ENCODE assay signal across 8 cellular contexts in genomic region chr14:63854330-63854729, GRCh38. TPM values are rescaled to one million over a fixed set of nuclear protein-coding genes. Genes with fewer than 3 reads are reported as not detected.
DNase-seq lines count a peak whose midpoint lies in the region; ATAC-seq, FAIRE-seq and TF ChIP-seq lines count a peak whose summit lies in the region.

No MANE protein-coding gene starts in this region.

- H3K4me1 ChIP-seq in kidney (ENCODE audit: control insufficient read depth in 1 of 2, insufficient read depth in 1 of 2, low read depth in 1 of 2, low read length in 2 of 2) = peaks cover 9 to 19% of the 10 kb centered on the region in 2 donors
- H3K4me1 ChIP-seq in thymus (ENCODE audit: control insufficient read depth, insufficient read depth, low read length) = peaks cover 6% of the 10 kb centered on the region

- intact Hi-C loops in activated CD4-positive, alpha-beta T cell treated with anti-CD3 and anti-CD28 coated beads, Interleukin-2, amount 10 ng/mL, durations not matched to agents 24 days and 14 days (cut with micrococcal nuclease) = loop anchor here (2.0 to 5.0 kb wide), 6 partner anchors 14 to 653 kb away; partner anchors contain the start of gene SGPP1
- intact Hi-C loops in activated T-helper 2 cell treated with anti-CD3 and anti-CD28 coated beads, Interferon-gamma antibody, Interleukin-2, Interleukin-4, amounts not matched to agents 10 μg/mL and 5 μg/mL and 100 μg/mL, durations not matched to agents 14 hours and 24 hours and 36 hours (cut with micrococcal nuclease) = loop anchor here (1.0 to 10.0 kb wide), 8 partner anchors 10 to 650 kb away; partner anchors contain the start of genes PPP2R5E, SGPP1, ZBTB1 and ZBTB25
- intact Hi-C loops in kidney (cut with DNase I) = no loop called here

- no peaks in the 10 kb centered on the region for H3K9me3 Mint-ChIP-seq in activated CD4-positive, alpha-beta T cell treated with anti-CD3 and anti-CD28 coated beads, Interleukin-2, amount 10 ng/mL, durations not matched to agents 24 days and 14 days
- H3K9me3 Mint-ChIP-seq in activated T-helper 2 cell treated with anti-CD3 and anti-CD28 coated beads, Interferon-gamma antibody, Interleukin-2, Interleukin-4, amounts not matched to agents 10 μg/mL and 5 μg/mL and 100 μg/mL, durations not matched to agents 14 hours and 24 hours and 36 hours = no peaks in the 10 kb centered on the region

- no peaks in the 10 kb centered on the region for H3K27me3 ChIP-seq in thymus (ENCODE audit: control insufficient read depth, insufficient read depth)

- peaks cover 10% of the 10 kb centered on the region for H3K27me3 Mint-ChIP-seq in activated CD4-positive, alpha-beta T cell treated with anti-CD3 and anti-CD28 coated beads, Interleukin-2, amount 10 ng/mL, durations not matched to agents 24 days and 14 days
- peaks cover 42% of the 10 kb centered on the region for H3K27me3 Mint-ChIP-seq in activated T-helper 2 cell treated with anti-CD3 and anti-CD28 coated beads, Interferon-gamma antibody, Interleukin-2, Interleukin-4, amounts not matched to agents 10 μg/mL and 5 μg/mL and 100 μg/mL, durations not matched to agents 14 hours and 24 hours and 36 hours (ENCODE audit: low read depth)

- H3K9me3 ChIP-seq in kidney (ENCODE audit: control insufficient read depth in 1 of 2, low read length in 2 of 2) (no peaks in the 10 kb centered on the region), thymus (ENCODE audit: control insufficient read depth) (no peaks in the 10 kb centered on the region)

- WGBS in thymus = 35% methylated on average over 5 of the region's 5 CpGs

- no peak for FAIRE-seq in kidney (lab: Jason Lieb, UNC)

- H3K4me3 Mint-ChIP-seq in activated CD4-positive, alpha-beta T cell treated with anti-CD3 and anti-CD28 coated beads, Interleukin-2, amount 10 ng/mL, durations not matched to agents 24 days and 14 days = peak overlapping the region; percentile 96
- H3K4me3 Mint-ChIP-seq in activated T-helper 2 cell treated with anti-CD3 and anti-CD28 coated beads, Interferon-gamma antibody, Interleukin-2, Interleukin-4, amounts not matched to agents 10 μg/mL and 5 μg/mL and 100 μg/mL, durations not matched to agents 14 hours and 24 hours and 36 hours (ENCODE audit: low read depth) = peak overlapping the region; percentile 93

- peak overlapping the region; percentile 74 to 83 for H3K4me3 ChIP-seq in kidney (ENCODE audit: low read length in 2 of 2)
- peak overlapping the region; percentile 91 for H3K4me3 ChIP-seq in thymus (ENCODE audit: low read length)

- peak overlapping the region; percentile 84 to 89 for H3K27ac ChIP-seq in kidney (ENCODE audit: low read depth in 2 of 2, low read length in 2 of 2)
- H3K27ac ChIP-seq in thymus (ENCODE audit: low read depth) = no peak overlapping the region

- H3K9ac ChIP-seq in kidney (ENCODE audit: low read length in 2 of 2) = peak overlapping the region; percentile 89 to 96

- H3K4me1 Mint-ChIP-seq in activated CD4-positive, alpha-beta T cell treated with anti-CD3 and anti-CD28 coated beads, Interleukin-2, amount 10 ng/mL, durations not matched to agents 24 days and 14 days = peaks cover 41% of the 10 kb centered on the region
- H3K4me1 Mint-ChIP-seq in activated T-helper 2 cell treated with anti-CD3 and anti-CD28 coated beads, Interferon-gamma antibody, Interleukin-2, Interleukin-4, amounts not matched to agents 10 μg/mL and 5 μg/mL and 100 μg/mL, durations not matched to agents 14 hours and 24 hours and 36 hours (ENCODE audit: low read depth) = peaks cover 38% of the 10 kb centered on the region

- peak overlapping the region; percentile 97 for H3K27ac Mint-ChIP-seq in activated CD4-positive, alpha-beta T cell treated with anti-CD3 and anti-CD28 coated beads, Interleukin-2, amount 10 ng/mL, durations not matched to agents 24 days and 14 days
- H3K27ac Mint-ChIP-seq in activated T-helper 2 cell treated with anti-CD3 and anti-CD28 coated beads, Interferon-gamma antibody, Interleukin-2, Interleukin-4, amounts not matched to agents 10 μg/mL and 5 μg/mL and 100 μg/mL, durations not matched to agents 14 hours and 24 hours and 36 hours = no peak overlapping the region

- TF ChIP-seq CTCF in kidney (IDR thresholded peaks at IDR 0.05; ENCODE audit: borderline replicate concordance, extremely low read depth, insufficient read depth) = no peak

- H3K36me3 ChIP-seq in kidney (ENCODE audit: control insufficient read depth in 1 of 2, insufficient read depth in 2 of 2, low read length in 2 of 2) (no peaks in the 10 kb centered on the region), thymus (ENCODE audit: control insufficient read depth, insufficient read depth) (no peaks in the 10 kb centered on the region)

- peaks cover 13% of the 10 kb centered on the region for H3K36me3 Mint-ChIP-seq in activated CD4-positive, alpha-beta T cell treated with anti-CD3 and anti-CD28 coated beads, Interleukin-2, amount 10 ng/mL, durations not matched to agents 24 days and 14 days (ENCODE audit: low read depth)
- peaks cover 11% of the 10 kb centered on the region for H3K36me3 Mint-ChIP-seq in activated T-helper 2 cell treated with anti-CD3 and anti-CD28 coated beads, Interferon-gamma antibody, Interleukin-2, Interleukin-4, amounts not matched to agents 10 μg/mL and 5 μg/mL and 100 μg/mL, durations not matched to agents 14 hours and 24 hours and 36 hours (ENCODE audit: low read depth)

- no peak for DNase-seq in activated CD4-positive, alpha-beta T cell treated with anti-CD3 and anti-CD28 coated beads, Interleukin-2, amount 10 ng/mL, durations not matched to agents 24 days and 14 days
- DNase-seq in activated CD4-positive, alpha-beta T cell treated with anti-CD3 and anti-CD28 coated beads, Interleukin-2, amount 50 U/mL, for 1 hour = no peak
- no peak for DNase-seq in activated T-helper 2 cell treated with anti-CD3 and anti-CD28 coated beads, Interferon-gamma antibody, Interleukin-2, Interleukin-4, amounts not matched to agents 10 μg/mL and 5 μg/mL and 100 μg/mL, durations not matched to agents 14 hours and 24 hours and 36 hours (ENCODE audit: low spot score)
- no peak for DNase-seq in kidney
- DNase-seq in NCI-H2081 treated with DMSO at 0.1 percent for 48 hours (lab: John Stamatoyannopoulos, UW) = no peak
- no peak for DNase-seq in pons (ENCODE audit: low spot score)

- no peak for ATAC-seq in GM19328 (IDR thresholded peaks at IDR 0.05; ENCODE audit: unreplicated experiment)

RNA-seq across cellular contexts. Expression of gene SYNE2, which starts 1.5 kb away (rescaled TPM):
- 22.0 and 22.4 TPM in 2 replicates for total RNA-seq in activated CD4-positive, alpha-beta T cell treated with anti-CD3 and anti-CD28 coated beads, Interleukin-2, amount 10 ng/mL, durations not matched to agents 24 days and 14 days
- 15.2 and 16.1 TPM in 2 replicates for total RNA-seq in activated T-helper 2 cell treated with anti-CD3 and anti-CD28 coated beads, Interferon-gamma antibody, Interleukin-2, Interleukin-4, amounts not matched to agents 10 μg/mL and 5 μg/mL and 100 μg/mL, durations not matched to agents 14 hours and 24 hours and 36 hours
- total RNA-seq in kidney = 461 TPM
- polyA plus RNA-seq in kidney (ENCODE audit: insufficient read depth, low read depth, low replicate concordance) (65.9 TPM), thymus (52.3 TPM)

Comparison
In these comparisons a context has a peak if more than half of its experiments do, and no peak if none do; other contexts are left out.
1. RNA of gene SYNE2, which starts 1.5 kb away (total RNA-seq): 461 TPM in kidney (single experiment); 22.0 to 22.4 TPM in activated CD4-positive, alpha-beta T cell treated with anti-CD3 and anti-CD28 coated beads, Interleukin-2, amount 10 ng/mL, durations not matched to agents 24 days and 14 days and 15.2 to 16.1 TPM in activated T-helper 2 cell treated with anti-CD3 and anti-CD28 coated beads, Interferon-gamma antibody, Interleukin-2, Interleukin-4, amounts not matched to agents 10 μg/mL and 5 μg/mL and 100 μg/mL, durations not matched to agents 14 hours and 24 hours and 36 hours; every median in the first group is over 10 times any median in the second.